8 cellular contexts compared by ENCODE assay signal in the genomic region with DNA sequence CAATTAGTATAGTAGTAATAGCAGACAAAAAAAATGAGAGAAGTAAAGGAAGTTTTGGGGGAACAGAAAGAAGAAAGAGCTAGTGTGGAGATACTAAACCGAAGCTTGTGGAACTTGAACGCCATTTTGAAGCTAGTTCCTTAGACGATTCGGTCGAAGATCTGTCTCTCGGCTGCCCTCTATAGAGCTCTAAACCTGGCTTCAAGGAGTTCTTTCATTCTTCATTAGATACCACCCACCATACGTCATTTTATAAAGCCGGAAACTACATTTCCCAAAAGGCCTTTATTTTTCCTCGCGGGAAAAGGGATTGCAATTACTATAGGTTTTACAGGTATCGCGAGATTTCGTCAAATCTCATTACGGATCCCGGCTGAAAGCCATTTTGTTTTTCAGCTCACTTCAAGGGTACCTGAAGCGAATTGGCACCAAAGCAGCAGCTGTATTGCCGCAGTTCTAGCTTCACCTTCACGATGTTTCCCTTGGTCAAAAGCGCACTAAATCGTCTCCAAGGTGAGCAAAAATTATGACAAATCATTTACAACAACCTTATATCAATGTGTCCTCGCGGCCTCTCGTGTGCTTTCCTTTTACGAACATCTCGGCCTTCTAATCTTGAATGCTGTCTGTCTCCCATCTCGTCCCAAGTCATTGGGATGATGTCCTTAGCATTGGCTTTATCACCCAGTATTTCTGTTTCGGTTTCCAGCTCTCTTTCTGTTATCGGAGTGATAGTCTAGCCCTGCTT. TPM values are rescaled to one million over a fixed set of nuclear protein-coding genes. Genes with fewer than 3 reads are reported as not detected.
DNase-seq lines count a peak whose midpoint lies in the region; ATAC-seq and TF ChIP-seq lines count a peak whose summit lies in the region.

A gene with protein sequence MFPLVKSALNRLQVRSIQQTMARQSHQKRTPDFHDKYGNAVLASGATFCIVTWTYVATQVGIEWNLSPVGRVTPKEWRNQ (plus strand): TSS at position 388 of the 748 bp plus-strand sequence. CDS start 86 bp downstream, at position 474.

- peak within 1 kb of the TSS; percentile 87 to 99 for H3K4me3 Mint-ChIP-seq in stimulated activated naive CD8-positive, alpha-beta T cell treated with anti-CD3 and anti-CD28 coated beads, Interleukin-15, amount 100 ng/mL, for 72 hours

- peak in 2 of 4 donors; percentile 62 to 73 for TF ChIP-seq POLR2A in esophagus squamous epithelium (IDR thresholded peaks at IDR 0.05)

- peak within 1 kb of the TSS; percentile 57 for H3K9ac ChIP-seq in muscle layer of colon (ENCODE audit: low read length)

- H3K36me3 ChIP-seq in esophagus squamous epithelium (peaks cover 0 to 28% (median 0%) of the 10 kb centered on the region in 3 donors), muscle layer of colon (ENCODE audit: insufficient read depth, low read length) (no peaks in the 10 kb centered on the region)

- WGBS in esophagus squamous epithelium, 2 donors: 1 to 35% methylated on average over 20 to 28 of the region's 28 CpGs

- intact Hi-C loops in esophagus squamous epithelium (cut with DNase I): no loop called here

- ATAC-seq in GM21737 (IDR thresholded peaks at IDR 0.05; ENCODE audit: unreplicated experiment): peak; percentile 66
- ATAC-seq in stimulated activated naive CD8-positive, alpha-beta T cell treated with anti-CD3 and anti-CD28 coated beads, Interleukin-15, amount 100 ng/mL, for 72 hours: peak; percentile 72

- TF ChIP-seq CTCF in esophagus squamous epithelium (IDR thresholded peaks at IDR 0.05): peak in 3 of 6 experiments; percentile 24 to 42 (median 30)

- peaks cover 12% of the 10 kb centered on the region for H3K4me1 Mint-ChIP-seq in stimulated activated naive CD8-positive, alpha-beta T cell treated with anti-CD3 and anti-CD28 coated beads, Interleukin-15, amount 100 ng/mL, for 72 hours

- H3K27ac Mint-ChIP-seq in stimulated activated naive CD8-positive, alpha-beta T cell treated with anti-CD3 and anti-CD28 coated beads, Interleukin-15, amount 100 ng/mL, for 72 hours: peak within 1 kb of the TSS; percentile 94 to 97

- H3K9me3 Mint-ChIP-seq in stimulated activated naive CD8-positive, alpha-beta T cell treated with anti-CD3 and anti-CD28 coated beads, Interleukin-15, amount 100 ng/mL, for 72 hours: no peaks in the 10 kb centered on the region

- H3K4me3 ChIP-seq in esophagus squamous epithelium (peak within 1 kb of the TSS; percentile 45 to 73 (median 60)), muscle layer of colon (ENCODE audit: low read depth in 1 of 2, low read length in 2 of 2) (peak within 1 kb of the TSS; percentile 40 to 48)

- DNase-seq in Daoy (ENCODE audit: low read depth) (peak; percentile 81), KG1 (lab: John Stamatoyannopoulos, UW) (peak; percentile 68), esophagus squamous epithelium (lab: John Stamatoyannopoulos, UW) (no peak)
- peak; percentile 45 to 56 for DNase-seq in activated T-cell treated with anti-CD3 and anti-CD28 coated beads, Interleukin-2, amount 50 U/mL, for 48 hours
- DNase-seq in stimulated activated naive CD8-positive, alpha-beta T cell treated with anti-CD3 and anti-CD28 coated beads, Interleukin-15, amount 100 ng/mL, for 72 hours: peak; percentile 65 to 77

- H3K27ac ChIP-seq in esophagus squamous epithelium (peak within 1 kb of the TSS; percentile 83 to 92 (median 91)), muscle layer of colon (ENCODE audit: low read depth, low read length) (peak within 1 kb of the TSS; percentile 71)

- H3K27me3 ChIP-seq in esophagus squamous epithelium: no peaks in the 10 kb centered on the region
- H3K27me3 ChIP-seq in muscle layer of colon (ENCODE audit: control insufficient read depth in 1 of 2, insufficient read depth in 2 of 2, low read length in 2 of 2): no peaks in the 10 kb centered on the region

- peaks cover 0 to 29% (median 4%) of the 10 kb centered on the region in 3 donors for H3K4me1 ChIP-seq in esophagus squamous epithelium
- H3K4me1 ChIP-seq in muscle layer of colon (ENCODE audit: insufficient read depth, low read length): no peaks in the 10 kb centered on the region

- H3K27me3 Mint-ChIP-seq in stimulated activated naive CD8-positive, alpha-beta T cell treated with anti-CD3 and anti-CD28 coated beads, Interleukin-15, amount 100 ng/mL, for 72 hours: no peaks in the 10 kb centered on the region

- H3K9me3 ChIP-seq in esophagus squamous epithelium (no peaks in the 10 kb centered on the region), muscle layer of colon (ENCODE audit: low read length) (no peaks in the 10 kb centered on the region)

TF ChIP-seq in PFSK-1, 5 proteins besides CTCF, POLR2A, EP300 and RAD21:
- TF ChIP-seq, protein P1, sequence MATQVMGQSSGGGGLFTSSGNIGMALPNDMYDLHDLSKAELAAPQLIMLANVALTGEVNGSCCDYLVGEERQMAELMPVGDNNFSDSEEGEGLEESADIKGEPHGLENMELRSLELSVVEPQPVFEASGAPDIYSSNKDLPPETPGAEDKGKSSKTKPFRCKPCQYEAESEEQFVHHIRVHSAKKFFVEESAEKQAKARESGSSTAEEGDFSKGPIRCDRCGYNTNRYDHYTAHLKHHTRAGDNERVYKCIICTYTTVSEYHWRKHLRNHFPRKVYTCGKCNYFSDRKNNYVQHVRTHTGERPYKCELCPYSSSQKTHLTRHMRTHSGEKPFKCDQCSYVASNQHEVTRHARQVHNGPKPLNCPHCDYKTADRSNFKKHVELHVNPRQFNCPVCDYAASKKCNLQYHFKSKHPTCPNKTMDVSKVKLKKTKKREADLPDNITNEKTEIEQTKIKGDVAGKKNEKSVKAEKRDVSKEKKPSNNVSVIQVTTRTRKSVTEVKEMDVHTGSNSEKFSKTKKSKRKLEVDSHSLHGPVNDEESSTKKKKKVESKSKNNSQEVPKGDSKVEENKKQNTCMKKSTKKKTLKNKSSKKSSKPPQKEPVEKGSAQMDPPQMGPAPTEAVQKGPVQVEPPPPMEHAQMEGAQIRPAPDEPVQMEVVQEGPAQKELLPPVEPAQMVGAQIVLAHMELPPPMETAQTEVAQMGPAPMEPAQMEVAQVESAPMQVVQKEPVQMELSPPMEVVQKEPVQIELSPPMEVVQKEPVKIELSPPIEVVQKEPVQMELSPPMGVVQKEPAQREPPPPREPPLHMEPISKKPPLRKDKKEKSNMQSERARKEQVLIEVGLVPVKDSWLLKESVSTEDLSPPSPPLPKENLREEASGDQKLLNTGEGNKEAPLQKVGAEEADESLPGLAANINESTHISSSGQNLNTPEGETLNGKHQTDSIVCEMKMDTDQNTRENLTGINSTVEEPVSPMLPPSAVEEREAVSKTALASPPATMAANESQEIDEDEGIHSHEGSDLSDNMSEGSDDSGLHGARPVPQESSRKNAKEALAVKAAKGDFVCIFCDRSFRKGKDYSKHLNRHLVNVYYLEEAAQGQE (IDR thresholded peaks at IDR 0.05; ENCODE audit: insufficient read depth in 1 of 2, low read depth in 2 of 2, low read length in 2 of 2): 0 out of 4 replicates have a peak, but pooled peaks of 1 of the 2 experiments have one; percentile 8
- TF ChIP-seq POLR2AphosphoS5 (IDR thresholded peaks at IDR 0.05; ENCODE audit: low read depth, low read length) (peak; percentile 93), FOXP2 (optimal IDR thresholded peaks at IDR 0.05; ENCODE audit: borderline replicate concordance, extremely low read depth, extremely low read length, insufficient read depth) (no peak), SIN3A (IDR thresholded peaks at IDR 0.05; ENCODE audit: borderline replicate concordance, insufficient read depth, low read length) (peak; percentile 89; the same call in 1 of the 2 replicates), TAF1 (IDR thresholded peaks at IDR 0.05; ENCODE audit: borderline replicate concordance, insufficient read depth, low read length) (peak; percentile 96)
TF ChIP-seq in PFSK-1: peak in this region for 4.

RNA-seq across cellular contexts. Expression of the gene that starts here (rescaled TPM):
- 525 and 577 TPM in 2 replicates for total RNA-seq in Daoy (2014; rRNA removed; shearing (Covaris generic))
- 264 TPM for polyA plus RNA-seq in PFSK-1 (2012; ENCODE audit: insufficient read length, low read depth)
- total RNA-seq in esophagus squamous epithelium: 100 to 1,000 TPM; 557 to 908 (median 740) TPM
